Comparison of ENCODE assay signal across 9 cellular contexts in the genomic region with DNA sequence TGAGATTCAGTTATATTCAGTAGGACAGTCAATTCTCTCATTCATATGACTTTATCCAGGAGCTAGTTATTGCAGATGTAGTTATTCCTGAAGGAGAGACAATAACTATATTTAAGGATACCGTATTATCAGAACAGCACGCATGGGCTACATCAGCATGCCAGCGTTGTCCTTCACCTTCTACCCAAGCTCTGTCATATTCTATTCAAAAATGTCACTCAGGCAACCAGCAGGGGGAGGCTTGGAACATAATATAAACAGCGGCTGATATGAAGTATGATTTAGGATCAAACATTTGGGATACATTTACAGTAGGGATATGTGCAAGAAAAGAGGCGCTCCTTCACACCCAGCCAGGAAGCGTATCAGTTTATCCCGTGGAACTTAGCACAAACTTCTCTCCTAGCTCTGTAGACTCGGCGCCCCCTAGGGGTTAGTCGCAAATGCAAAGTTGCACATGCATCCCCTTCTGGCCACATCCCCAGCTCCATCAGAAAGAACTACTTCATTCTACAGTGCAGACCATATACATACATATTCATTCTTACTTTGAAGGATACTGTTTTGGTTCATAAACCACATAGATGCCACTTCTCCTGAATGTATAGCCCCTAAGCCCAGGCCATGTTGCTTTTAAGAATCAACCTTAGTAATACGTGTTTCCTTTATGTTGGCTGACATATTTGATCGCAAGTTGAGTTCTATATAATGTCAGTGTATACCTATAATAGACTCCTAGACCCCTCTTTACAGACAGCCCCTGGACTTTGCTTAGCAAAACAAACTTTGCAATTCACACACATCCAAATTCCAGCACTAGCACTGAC.
A peak's percentile ranks its signal among the peaks of the same experiment; 100 is the strongest.
DNase-seq lines count a peak whose midpoint lies in the region; ATAC-seq, FAIRE-seq and TF ChIP-seq lines count a peak whose summit lies in the region.
"Had no signal": no experiment of that assay in that cellular context is flagged by ENCODE, and none has a peak within 500 bp of the region (broad histone marks: within the 10 kb centered on the region; RNA-seq: fewer than 3 reads in every experiment).

No MANE protein-coding gene starts in this region.

- peak; percentile 68 to 74; a peak in 3 of 6 replicates for ATAC-seq in A549
- peak; percentile 92 for ATAC-seq in HG02870 (IDR thresholded peaks at IDR 0.05; ENCODE audit: unreplicated experiment)
- no peak for ATAC-seq in naive B cell (ENCODE audit: low read depth in 2 of 2)

- H3K9me2 ChIP-seq in PC-9 (ENCODE audit: insufficient read depth) = 0 out of 2 replicates have a peak, but pooled peaks cover 3% of the 10 kb centered on the region

- no peaks in the 10 kb centered on the region for H3K79me2 ChIP-seq in PC-9 (ENCODE audit: low read depth)

- H3K27ac Mint-ChIP-seq in naive B cell = no peak overlapping the region

- no peak overlapping the region for H3K4me2 ChIP-seq in A549
- H3K4me2 ChIP-seq in PC-9 = no peak overlapping the region

- H3K4me3 ChIP-seq in A549 (no peak overlapping the region), GM06990 (replicated peaks; ENCODE audit: low read depth, low read length) (no peak overlapping the region), PC-9 (no peak overlapping the region)

- H3K4me1 ChIP-seq in A549 (no peaks in the 10 kb centered on the region), PC-9 (replicated peaks; ENCODE audit: insufficient read depth) (no peaks in the 10 kb centered on the region)

- no peaks in the 10 kb centered on the region for H3F3A ChIP-seq in PC-9 (ENCODE audit: insufficient read depth, low read depth)

- no peaks in the 10 kb centered on the region for H3K27me3 ChIP-seq in GM06990 (replicated peaks; ENCODE audit: control insufficient read depth, insufficient read depth, low read length)
- H3K27me3 ChIP-seq in PC-9 (ENCODE audit: insufficient read depth, low read depth) = no peaks in the 10 kb centered on the region

- TF ChIP-seq RAD21 in A549 (conservative IDR thresholded peaks at IDR 0.05 in 1 of 2, IDR thresholded peaks at IDR 0.05 in 1 of 2) = peak in 1 of 2 experiments; percentile 51; a peak in 3 of 5 replicates

- H3K36me3 Mint-ChIP-seq in naive B cell = no peaks in the 10 kb centered on the region

- BruUV-seq in PC-9 (replicated peaks; lab: Mats Ljungman, UMichigan) = no TSS peak

- 27% methylated on average over 12 of the region's 12 CpGs for WGBS in A549 (ENCODE audit: missing lambda C conversion rate)

- no peaks in the 10 kb centered on the region for H3K4me1 Mint-ChIP-seq in naive B cell

- no peak overlapping the region for H3K27ac ChIP-seq in A549
- H3K27ac ChIP-seq in PC-9 = no peak overlapping the region

- POLR2A ChIA-PET in A549 (lab: Yijun Ruan, JAX) (no interaction called here), PC-9 (lab: Charles Lee; ENCODE audit: unreplicated experiment) (interaction anchor here (0.5 to 0.9 kb wide), 2 partner anchors 18 to 57 kb away, joined by 3 to 4 read pairs; no protein-coding TSS in a partner anchor)

- intact Hi-C loops in PC-9 (cut with micrococcal nuclease; ENCODE audit: unreplicated experiment) = loop anchor here (5.0 kb wide), 2 partner anchors 638 to 878 kb away; no protein-coding TSS in a partner anchor

- no peaks in the 10 kb centered on the region for H4K20me1 ChIP-seq in PC-9 (ENCODE audit: insufficient read depth)

- peaks cover 0 to 2% (median 0%) of the 10 kb centered on the region in 7 donors for H3K9me3 Mint-ChIP-seq in naive B cell

- H3K36me3 ChIP-seq in GM06990 (ENCODE audit: control insufficient read depth, insufficient read depth, low read length) (no peaks in the 10 kb centered on the region), PC-9 (ENCODE audit: low read depth) (no peaks in the 10 kb centered on the region)

- peaks cover 0 to 8% (median 0%) of the 10 kb centered on the region in 3 donors for H3K27me3 Mint-ChIP-seq in naive B cell

- no peak for FAIRE-seq in A549 (lab: Jason Lieb, UNC)
- FAIRE-seq: endometrium had no signal

- H3K4me3 Mint-ChIP-seq in naive B cell = no peak overlapping the region

- CTCF ChIA-PET in A549 (lab: Yijun Ruan, JAX) (interaction anchor here (0.6 to 1.2 kb wide), 9 partner anchors 18 to 889 kb away, joined by 3 to 5 read pairs (median 3); no protein-coding TSS in a partner anchor), PC-9 (lab: Charles Lee) (interaction anchor here (0.6 kb wide), 1 partner anchor 72 kb away, joined by 4 read pairs; no protein-coding TSS in a partner anchor)

- no peak for TF ChIP-seq EP300 in A549 (IDR thresholded peaks at IDR 0.05)

- no peak overlapping the region for H2AFZ ChIP-seq in PC-9

- DNase-seq in A549 (ENCODE audit: low read depth in 1 of 2, low spot score in 1 of 2) (peak; percentile 0 to 44), GM06990 (ENCODE audit: extremely low read depth, insufficient read length) (no peak), PC-9 (peak in 1 of 2 experiments; percentile 46), ecto neural progenitor cell (ENCODE audit: low spot score) (peak; percentile 63), naive B cell (peak; percentile 0), Ammon's horn (ENCODE audit: low spot score) (no peak), NCI-H226 (no peak)

- H3K9me3 ChIP-seq in A549 (no peaks in the 10 kb centered on the region), PC-9 (ENCODE audit: insufficient read depth, low read depth) (no peaks in the 10 kb centered on the region)

- no peak for TF ChIP-seq POLR2A in A549 (IDR thresholded peaks at IDR 0.05; ENCODE audit: low read length)

- peak; percentile 53 for TF ChIP-seq CTCF in A549 (IDR thresholded peaks at IDR 0.05)
- TF ChIP-seq CTCF in GM06990 (IDR thresholded peaks at IDR 0.05; ENCODE audit: insufficient read depth, low read length, poor library complexity, severe bottlenecking) = peak; percentile 88
- TF ChIP-seq CTCF in PC-9 (conservative IDR thresholded peaks at IDR 0.05) = peak; percentile 80

TF ChIP-seq in A549, 52 proteins besides CTCF, POLR2A, EP300 and RAD21:
- TF ChIP-seq, protein P1, sequence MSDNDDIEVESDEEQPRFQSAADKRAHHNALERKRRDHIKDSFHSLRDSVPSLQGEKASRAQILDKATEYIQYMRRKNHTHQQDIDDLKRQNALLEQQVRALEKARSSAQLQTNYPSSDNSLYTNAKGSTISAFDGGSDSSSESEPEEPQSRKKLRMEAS (IDR thresholded peaks at IDR 0.05) = no peak
- 0 out of 3 replicates have a peak, but pooled peaks have one; percentile 46 for TF ChIP-seq SMC3 (IDR thresholded peaks at IDR 0.05)

Comparison
In these comparisons a context has a peak if more than half of its experiments do, and no peak if none do; other contexts are left out.
1. ATAC-seq: peak in A549 (2 of 2) and HG02870 (single experiment); none in naive B cell (0 of 2).
2. DNase-seq: peak in A549 (2 of 2), ecto neural progenitor cell (single experiment) and naive B cell (single experiment); none in GM06990 (single experiment), Ammon's horn (single experiment) and NCI-H226 (single experiment).
3. Peak in every context shown above with its lines, with median percentiles within 50 percentile points of each other: CTCF ChIP-seq.